ENCODE assay signal across 22 cellular contexts in genomic region chr20:8876381-8876780, GRCh38.
"Had no signal": no experiment of that assay in that cellular context is flagged by ENCODE, and none has a peak within 500 bp of the region (broad histone marks: within the 10 kb centered on the region; RNA-seq: fewer than 3 reads in every experiment).

No MANE protein-coding gene starts in this region.

- H3K4me3 ChIP-seq: esophagus squamous epithelium, prostate gland, right lobe of liver, spleen, testis, tibial nerve, upper lobe of right lung had no signal

- H3K27me3 Mint-ChIP-seq: dendritic cell treated with granulocyte-macrophage colony-stimulating factor and Interleukin-4, amounts not matched to agents 40 ng/mL and 50 ng/mL, for 4 days; effector memory CD8-positive, alpha-beta T cell; stimulated activated memory B cell treated with anti-CD40 and anti-IgM and Interleukin-4, amounts not matched to agents 10 μg/mL and 1 μg/mL and 100 μg/mL, for 72 hours; stimulated activated naive CD8-positive, alpha-beta T cell treated with anti-CD3 and anti-CD28 coated beads, Interleukin-15, Interleukin-2, amounts not matched to agents 100 ng/mL and 50 ng/mL, for 24 hours had no signal

- H3K27ac Mint-ChIP-seq: dendritic cell treated with granulocyte-macrophage colony-stimulating factor and Interleukin-4, amounts not matched to agents 40 ng/mL and 50 ng/mL, for 4 days; effector memory CD8-positive, alpha-beta T cell; stimulated activated memory B cell treated with anti-CD40 and anti-IgM and Interleukin-4, amounts not matched to agents 10 μg/mL and 1 μg/mL and 100 μg/mL, for 72 hours; stimulated activated naive CD8-positive, alpha-beta T cell treated with anti-CD3 and anti-CD28 coated beads, Interleukin-15, Interleukin-2, amounts not matched to agents 100 ng/mL and 50 ng/mL, for 24 hours had no signal

- H3K9me3 Mint-ChIP-seq: dendritic cell treated with granulocyte-macrophage colony-stimulating factor and Interleukin-4, amounts not matched to agents 40 ng/mL and 50 ng/mL, for 4 days; effector memory CD8-positive, alpha-beta T cell; nephron; stimulated activated memory B cell treated with anti-CD40 and anti-IgM and Interleukin-4, amounts not matched to agents 10 μg/mL and 1 μg/mL and 100 μg/mL, for 72 hours; stimulated activated naive CD8-positive, alpha-beta T cell treated with anti-CD3 and anti-CD28 coated beads, Interleukin-15, Interleukin-2, amounts not matched to agents 100 ng/mL and 50 ng/mL, for 24 hours had no signal

- H3K9me3 ChIP-seq: esophagus squamous epithelium, prostate gland, right lobe of liver, spleen, testis, tibial nerve, upper lobe of right lung had no signal

- H3K36me3 ChIP-seq: esophagus squamous epithelium, prostate gland, right lobe of liver, spleen, upper lobe of right lung had no signal

- H3K4me3 Mint-ChIP-seq: dendritic cell treated with granulocyte-macrophage colony-stimulating factor and Interleukin-4, amounts not matched to agents 40 ng/mL and 50 ng/mL, for 4 days; effector memory CD8-positive, alpha-beta T cell; nephron; stimulated activated memory B cell treated with anti-CD40 and anti-IgM and Interleukin-4, amounts not matched to agents 10 μg/mL and 1 μg/mL and 100 μg/mL, for 72 hours; stimulated activated naive CD8-positive, alpha-beta T cell treated with anti-CD3 and anti-CD28 coated beads, Interleukin-15, Interleukin-2, amounts not matched to agents 100 ng/mL and 50 ng/mL, for 24 hours had no signal

- H3K36me3 Mint-ChIP-seq: stimulated activated memory B cell treated with anti-CD40 and anti-IgM and Interleukin-4, amounts not matched to agents 10 μg/mL and 1 μg/mL and 100 μg/mL, for 72 hours had no signal

- ATAC-seq: effector memory CD8-positive, alpha-beta T cell; left lobe of liver; right lobe of liver; stimulated activated memory B cell treated with anti-CD40 and anti-IgM and Interleukin-4, amounts not matched to agents 10 μg/mL and 1 μg/mL and 100 μg/mL, for 72 hours; upper lobe of right lung had no signal

- H3K27ac ChIP-seq: epithelial cell of prostate, esophagus squamous epithelium, parathyroid adenoma, prostate gland, right lobe of liver, spleen, testis, tibial nerve, upper lobe of right lung had no signal

- H3K79me2 ChIP-seq: parathyroid adenoma had no signal

- H3K27me3 ChIP-seq: esophagus squamous epithelium, right lobe of liver, spleen, testis, tibial nerve, upper lobe of right lung had no signal

- H3K4me1 ChIP-seq: esophagus squamous epithelium, parathyroid adenoma, prostate gland, right lobe of liver, spleen, testis, tibial nerve, upper lobe of right lung had no signal

- DNase-seq: cerebellar nuclear complex; effector memory CD8-positive, alpha-beta T cell; esophagus squamous epithelium; mammary epithelial cell; occipital lobe; retina; right lobe of liver; spleen; stimulated activated CD4-positive, alpha-beta T cell treated with anti-CD3 and anti-CD28 coated beads, Interleukin-15, amount 100 ng/mL, for 24 hours; stimulated activated CD4-positive, alpha-beta T cell treated with anti-CD3 and anti-CD28 coated beads, Interleukin-1b, Interleukin-23, amount 100 ng/mL, for 48 hours; stimulated activated CD4-positive, alpha-beta T cell treated with anti-CD3 and anti-CD28 coated beads, Interleukin-4, amount 100 ng/mL, for 24 hours; testis; upper lobe of right lung had no signal

- H3K4me1 Mint-ChIP-seq: stimulated activated memory B cell treated with anti-CD40 and anti-IgM and Interleukin-4, amounts not matched to agents 10 μg/mL and 1 μg/mL and 100 μg/mL, for 72 hours had no signal

- H2AFZ ChIP-seq: parathyroid adenoma had no signal

- H3K9ac ChIP-seq: parathyroid adenoma had no signal
